ENCODE assay signal across 8 cellular contexts in the genomic region with DNA sequence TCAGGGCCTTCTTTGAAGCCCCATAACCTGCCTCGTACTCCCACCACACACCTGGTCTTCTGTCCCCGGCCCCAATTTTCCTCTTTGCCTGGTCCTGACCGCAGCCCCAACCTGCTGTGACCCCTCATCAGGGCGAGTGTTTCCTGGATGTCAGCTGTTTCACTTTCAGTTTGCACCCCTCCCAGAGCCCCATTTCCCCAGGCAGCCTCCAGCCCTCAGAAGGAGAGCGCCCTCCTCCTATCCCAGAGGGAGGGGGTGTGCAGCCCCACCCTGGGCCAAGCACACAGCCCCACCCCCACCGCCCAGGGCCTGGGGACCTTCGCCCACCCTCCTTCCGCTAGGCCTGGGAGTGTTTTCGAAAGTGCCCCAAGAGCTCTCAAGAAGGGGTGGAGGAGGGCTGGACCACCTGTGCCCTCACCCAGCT. TPM values are rescaled to one million over a fixed set of nuclear protein-coding genes. Genes with fewer than 3 reads are reported as not detected.
DNase-seq lines count a peak whose midpoint lies in the region; ATAC-seq and TF ChIP-seq lines count a peak whose summit lies in the region.

No MANE protein-coding gene starts in this region.

- H3K9me3 ChIP-seq in adipocyte (ENCODE audit: control insufficient read depth, low read length) (no peaks in the 10 kb centered on the region), mesodermal cell (ENCODE audit: control insufficient read depth, low read length) (no peaks in the 10 kb centered on the region)

- ATAC-seq in GM21423 (IDR thresholded peaks at IDR 0.05; ENCODE audit: unreplicated experiment) (no peak), HG03196 (IDR thresholded peaks at IDR 0.05; ENCODE audit: unreplicated experiment) (no peak)

- H3K4me1 ChIP-seq in adipocyte (ENCODE audit: control insufficient read depth, insufficient read depth, low read length) (peaks cover 11% of the 10 kb centered on the region), mesodermal cell (ENCODE audit: control insufficient read depth, insufficient read depth, low read length, poor library complexity, severe bottlenecking) (peaks cover 3% of the 10 kb centered on the region)

- no peak for TF ChIP-seq CTCF in AG10803 (conservative IDR thresholded peaks at IDR 0.05; ENCODE audit: low read length)

- DNase-seq in AG10803 (ENCODE audit: low read depth) (no peak), Kasumi-1 (lab: John Stamatoyannopoulos, UW) (peak; percentile 7 to 16), adipocyte (ENCODE audit: low read depth) (no peak), AG08395 (ENCODE audit: low spot score) (no peak), islet precursor cell (no peak)

- H3K36me3 ChIP-seq in adipocyte (ENCODE audit: control insufficient read depth, insufficient read depth, low read length, severe bottlenecking) (peaks cover 33% of the 10 kb centered on the region), mesodermal cell (ENCODE audit: control insufficient read depth, insufficient read depth, low read length) (peaks cover 44% of the 10 kb centered on the region)

- peak overlapping the region; percentile 39 for H3K9ac ChIP-seq in adipocyte (ENCODE audit: low read length)

- peak overlapping the region; percentile 90 for H3K4me3 ChIP-seq in AG10803 (ENCODE audit: low read length)
- peak overlapping the region; percentile 97 for H3K4me3 ChIP-seq in adipocyte (ENCODE audit: low read length)
- peak overlapping the region; percentile 87 for H3K4me3 ChIP-seq in mesodermal cell (ENCODE audit: extremely low read depth, insufficient read depth, low read length, poor library complexity, severe bottlenecking)

- no peak overlapping the region for H3K27ac ChIP-seq in mesodermal cell (ENCODE audit: low read depth, low read length, severe bottlenecking)

- no peaks in the 10 kb centered on the region for H3K27me3 ChIP-seq in adipocyte (replicated peaks; ENCODE audit: control insufficient read depth, insufficient read depth, low read length)

- WGBS in mesodermal cell (ENCODE audit: insufficient coverage in 2 of 2), 2 experiments: 93 to 100% methylated on average over 1 to 5 of the region's 9 CpGs

RNA-seq across cellular contexts. Expression of gene BAK1, which starts 1.5 kb away (rescaled TPM):
- polyA plus RNA-seq in mesodermal cell (2013, experiment 1 of 2): 36.4 TPM
- 29.6 TPM for polyA plus RNA-seq in mesodermal cell (2013, experiment 2 of 2)

RNA-seq across cellular contexts. Expression of gene ITPR3, which starts 42.5 kb away (rescaled TPM):
- polyA plus RNA-seq in mesodermal cell (2013, experiment 1 of 2): 6.4 TPM
- polyA plus RNA-seq in mesodermal cell (2013, experiment 2 of 2): 4.6 TPM

Comparison
In these comparisons a context has a peak if more than half of its experiments do, and no peak if none do; other contexts are left out.
1. DNase-seq: peak in Kasumi-1 (2 of 2); none in AG10803 (single experiment), adipocyte (single experiment), AG08395 (single experiment) and islet precursor cell (single experiment).
2. Peak in every context shown above with its lines, with median percentiles within 50 percentile points of each other: H3K4me3 ChIP-seq.